In the genomic region with DNA sequence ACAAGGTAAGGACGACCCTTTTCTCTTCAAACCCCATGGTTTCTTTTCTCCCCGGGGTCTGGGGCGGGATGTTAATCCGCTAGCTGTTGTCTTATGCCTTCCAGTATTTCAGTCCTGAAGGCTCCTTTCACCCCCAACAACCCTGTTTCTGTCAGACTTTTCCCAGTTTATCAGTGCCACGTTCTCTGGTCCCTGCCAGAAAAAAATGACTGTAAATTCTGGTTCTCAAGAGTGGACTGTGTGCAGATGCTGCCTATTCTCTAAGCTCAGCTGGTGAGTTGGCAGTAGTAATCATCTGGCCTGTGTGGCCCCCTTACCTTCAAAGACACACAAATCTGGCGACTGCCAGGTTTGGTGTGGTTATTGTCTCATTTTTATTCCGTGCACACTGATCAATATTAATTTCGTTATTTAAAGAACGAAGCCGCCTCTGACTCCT, we compare ENCODE assay signal across 2 cellular contexts.
TF ChIP-seq lines count a peak whose summit lies in the region.

No MANE protein-coding gene starts in this region.

TF ChIP-seq in HCT116, 20 proteins besides CTCF, POLR2A, EP300 and RAD21:
- TF ChIP-seq, protein P1, sequence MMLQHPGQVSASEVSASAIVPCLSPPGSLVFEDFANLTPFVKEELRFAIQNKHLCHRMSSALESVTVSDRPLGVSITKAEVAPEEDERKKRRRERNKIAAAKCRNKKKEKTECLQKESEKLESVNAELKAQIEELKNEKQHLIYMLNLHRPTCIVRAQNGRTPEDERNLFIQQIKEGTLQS (IDR thresholded peaks at IDR 0.05) = no peak

TF ChIP-seq in GM12878, 131 proteins besides CTCF, POLR2A, EP300 and RAD21 (continued from another document):
- TF ChIP-seq, protein P2, sequence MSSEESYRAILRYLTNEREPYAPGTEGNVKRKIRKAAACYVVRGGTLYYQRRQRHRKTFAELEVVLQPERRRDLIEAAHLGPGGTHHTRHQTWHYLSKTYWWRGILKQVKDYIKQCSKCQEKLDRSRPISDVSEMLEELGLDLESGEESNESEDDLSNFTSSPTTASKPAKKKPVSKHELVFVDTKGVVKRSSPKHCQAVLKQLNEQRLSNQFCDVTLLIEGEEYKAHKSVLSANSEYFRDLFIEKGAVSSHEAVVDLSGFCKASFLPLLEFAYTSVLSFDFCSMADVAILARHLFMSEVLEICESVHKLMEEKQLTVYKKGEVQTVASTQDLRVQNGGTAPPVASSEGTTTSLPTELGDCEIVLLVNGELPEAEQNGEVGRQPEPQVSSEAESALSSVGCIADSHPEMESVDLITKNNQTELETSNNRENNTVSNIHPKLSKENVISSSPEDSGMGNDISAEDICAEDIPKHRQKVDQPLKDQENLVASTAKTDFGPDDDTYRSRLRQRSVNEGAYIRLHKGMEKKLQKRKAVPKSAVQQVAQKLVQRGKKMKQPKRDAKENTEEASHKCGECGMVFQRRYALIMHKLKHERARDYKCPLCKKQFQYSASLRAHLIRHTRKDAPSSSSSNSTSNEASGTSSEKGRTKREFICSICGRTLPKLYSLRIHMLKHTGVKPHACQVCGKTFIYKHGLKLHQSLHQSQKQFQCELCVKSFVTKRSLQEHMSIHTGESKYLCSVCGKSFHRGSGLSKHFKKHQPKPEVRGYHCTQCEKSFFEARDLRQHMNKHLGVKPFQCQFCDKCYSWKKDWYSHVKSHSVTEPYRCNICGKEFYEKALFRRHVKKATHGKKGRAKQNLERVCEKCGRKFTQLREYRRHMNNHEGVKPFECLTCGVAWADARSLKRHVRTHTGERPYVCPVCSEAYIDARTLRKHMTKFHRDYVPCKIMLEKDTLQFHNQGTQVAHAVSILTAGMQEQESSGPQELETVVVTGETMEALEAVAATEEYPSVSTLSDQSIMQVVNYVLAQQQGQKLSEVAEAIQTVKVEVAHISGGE (CRISPR knock-in tag; IDR thresholded peaks at IDR 0.05) = no peak
- TF ChIP-seq, protein P3, sequence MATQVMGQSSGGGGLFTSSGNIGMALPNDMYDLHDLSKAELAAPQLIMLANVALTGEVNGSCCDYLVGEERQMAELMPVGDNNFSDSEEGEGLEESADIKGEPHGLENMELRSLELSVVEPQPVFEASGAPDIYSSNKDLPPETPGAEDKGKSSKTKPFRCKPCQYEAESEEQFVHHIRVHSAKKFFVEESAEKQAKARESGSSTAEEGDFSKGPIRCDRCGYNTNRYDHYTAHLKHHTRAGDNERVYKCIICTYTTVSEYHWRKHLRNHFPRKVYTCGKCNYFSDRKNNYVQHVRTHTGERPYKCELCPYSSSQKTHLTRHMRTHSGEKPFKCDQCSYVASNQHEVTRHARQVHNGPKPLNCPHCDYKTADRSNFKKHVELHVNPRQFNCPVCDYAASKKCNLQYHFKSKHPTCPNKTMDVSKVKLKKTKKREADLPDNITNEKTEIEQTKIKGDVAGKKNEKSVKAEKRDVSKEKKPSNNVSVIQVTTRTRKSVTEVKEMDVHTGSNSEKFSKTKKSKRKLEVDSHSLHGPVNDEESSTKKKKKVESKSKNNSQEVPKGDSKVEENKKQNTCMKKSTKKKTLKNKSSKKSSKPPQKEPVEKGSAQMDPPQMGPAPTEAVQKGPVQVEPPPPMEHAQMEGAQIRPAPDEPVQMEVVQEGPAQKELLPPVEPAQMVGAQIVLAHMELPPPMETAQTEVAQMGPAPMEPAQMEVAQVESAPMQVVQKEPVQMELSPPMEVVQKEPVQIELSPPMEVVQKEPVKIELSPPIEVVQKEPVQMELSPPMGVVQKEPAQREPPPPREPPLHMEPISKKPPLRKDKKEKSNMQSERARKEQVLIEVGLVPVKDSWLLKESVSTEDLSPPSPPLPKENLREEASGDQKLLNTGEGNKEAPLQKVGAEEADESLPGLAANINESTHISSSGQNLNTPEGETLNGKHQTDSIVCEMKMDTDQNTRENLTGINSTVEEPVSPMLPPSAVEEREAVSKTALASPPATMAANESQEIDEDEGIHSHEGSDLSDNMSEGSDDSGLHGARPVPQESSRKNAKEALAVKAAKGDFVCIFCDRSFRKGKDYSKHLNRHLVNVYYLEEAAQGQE (IDR thresholded peaks at IDR 0.05; ENCODE audit: low read depth, low read length) = no peak
- no peak for TF ChIP-seq HDAC6 (IDR thresholded peaks at IDR 0.05; ENCODE audit: unreplicated experiment)
- TF ChIP-seq RFX5 (IDR thresholded peaks at IDR 0.05; ENCODE audit: low read depth, low read length) = no peak
- no peak for TF ChIP-seq SMAD5 (IDR thresholded peaks at IDR 0.05; ENCODE audit: low read depth)
- TF ChIP-seq, protein P4, sequence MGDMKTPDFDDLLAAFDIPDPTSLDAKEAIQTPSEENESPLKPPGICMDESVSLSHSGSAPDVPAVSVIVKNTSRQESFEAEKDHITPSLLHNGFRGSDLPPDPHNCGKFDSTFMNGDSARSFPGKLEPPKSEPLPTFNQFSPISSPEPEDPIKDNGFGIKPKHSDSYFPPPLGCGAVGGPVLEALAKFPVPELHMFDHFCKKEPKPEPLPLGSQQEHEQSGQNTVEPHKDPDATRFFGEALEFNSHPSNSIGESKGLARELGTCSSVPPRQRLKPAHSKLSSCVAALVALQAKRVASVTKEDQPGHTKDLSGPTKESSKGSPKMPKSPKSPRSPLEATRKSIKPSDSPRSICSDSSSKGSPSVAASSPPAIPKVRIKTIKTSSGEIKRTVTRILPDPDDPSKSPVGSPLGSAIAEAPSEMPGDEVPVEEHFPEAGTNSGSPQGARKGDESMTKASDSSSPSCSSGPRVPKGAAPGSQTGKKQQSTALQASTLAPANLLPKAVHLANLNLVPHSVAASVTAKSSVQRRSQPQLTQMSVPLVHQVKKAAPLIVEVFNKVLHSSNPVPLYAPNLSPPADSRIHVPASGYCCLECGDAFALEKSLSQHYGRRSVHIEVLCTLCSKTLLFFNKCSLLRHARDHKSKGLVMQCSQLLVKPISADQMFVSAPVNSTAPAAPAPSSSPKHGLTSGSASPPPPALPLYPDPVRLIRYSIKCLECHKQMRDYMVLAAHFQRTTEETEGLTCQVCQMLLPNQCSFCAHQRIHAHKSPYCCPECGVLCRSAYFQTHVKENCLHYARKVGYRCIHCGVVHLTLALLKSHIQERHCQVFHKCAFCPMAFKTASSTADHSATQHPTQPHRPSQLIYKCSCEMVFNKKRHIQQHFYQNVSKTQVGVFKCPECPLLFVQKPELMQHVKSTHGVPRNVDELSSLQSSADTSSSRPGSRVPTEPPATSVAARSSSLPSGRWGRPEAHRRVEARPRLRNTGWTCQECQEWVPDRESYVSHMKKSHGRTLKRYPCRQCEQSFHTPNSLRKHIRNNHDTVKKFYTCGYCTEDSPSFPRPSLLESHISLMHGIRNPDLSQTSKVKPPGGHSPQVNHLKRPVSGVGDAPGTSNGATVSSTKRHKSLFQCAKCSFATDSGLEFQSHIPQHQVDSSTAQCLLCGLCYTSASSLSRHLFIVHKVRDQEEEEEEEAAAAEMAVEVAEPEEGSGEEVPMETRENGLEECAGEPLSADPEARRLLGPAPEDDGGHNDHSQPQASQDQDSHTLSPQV (IDR thresholded peaks at IDR 0.05) = no peak
